In the genomic region with DNA sequence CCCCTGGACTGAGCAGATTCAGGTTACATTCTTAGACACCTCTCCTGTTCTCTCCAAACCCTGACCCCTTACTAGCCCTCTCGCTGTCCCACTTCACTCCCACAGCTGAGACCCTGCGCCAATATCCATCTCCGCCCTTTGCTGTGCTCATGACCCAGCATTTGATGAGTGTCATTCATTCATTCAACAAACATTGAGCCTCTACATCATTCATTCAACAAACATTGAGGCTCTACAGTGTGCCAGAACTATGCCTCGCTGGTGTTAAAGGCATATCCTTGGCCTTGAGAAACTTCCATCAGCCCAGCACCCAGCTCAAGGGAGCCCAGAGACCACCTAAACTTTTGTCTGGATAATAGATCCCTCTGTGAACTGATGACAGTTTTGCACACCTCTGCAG, we compare ENCODE assay signal across 18 cellular contexts. TPM values are rescaled to one million over a fixed set of nuclear protein-coding genes. Genes with fewer than 3 reads are reported as not detected.
A peak's percentile ranks its signal among the peaks of the same experiment; 100 is the strongest.
DNase-seq lines count a peak whose midpoint lies in the region; ATAC-seq, FAIRE-seq and TF ChIP-seq lines count a peak whose summit lies in the region.
"Had no signal": no experiment of that assay in that cellular context is flagged by ENCODE, and none has a peak within 500 bp of the region (broad histone marks: within the 10 kb centered on the region; RNA-seq: fewer than 3 reads in every experiment).

No MANE protein-coding gene starts in this region.

- H2BK15ac ChIP-seq in H1 (ENCODE audit: low read length), result no peak overlapping the region

- no peak overlapping the region for H3K4me3 Mint-ChIP-seq in neural progenitor cell
- no peak overlapping the region for H3K4me3 Mint-ChIP-seq in endothelial cell (ENCODE audit: unreplicated experiment)
- H3K4me3 Mint-ChIP-seq: CD4-positive, alpha-beta memory T cell; GM23338; HFFc6 had no signal

- WGBS in right cardiac atrium, result 96% methylated on average over 4 of the region's 4 CpGs
- 95% methylated on average over 4 of the region's 4 CpGs; no CpG with 5 or more reads in 1 of the 2 experiments for WGBS in H1 (ENCODE audit: extremely low coverage in 1 of 2, insufficient coverage in 1 of 2, insufficient read length in 1 of 2, insufficient replicate concordance in 2 of 2, low coverage in 1 of 2, low lambda C conversion rate in 2 of 2, missing lambda C conversion rate in 1 of 2), 2 experiments

- H3K9me3 Mint-ChIP-seq in neural progenitor cell, result no peaks in the 10 kb centered on the region
- no peaks in the 10 kb centered on the region for H3K9me3 Mint-ChIP-seq in endothelial cell (ENCODE audit: unreplicated experiment)
- H3K9me3 Mint-ChIP-seq: CD4-positive, alpha-beta memory T cell; GM23338; HFFc6 had no signal

- POLR2A ChIA-PET in H1 (lab: Charles Lee; ENCODE audit: partially characterized antibody), result interaction anchor here (0.5 to 3.2 kb wide), 3 partner anchors 13 to 667 kb away, joined by 4 to 18 read pairs (median 9); no protein-coding TSS in a partner anchor

- no peak overlapping the region for H2AFZ ChIP-seq in H1 (ENCODE audit: low read length)
- no peak overlapping the region for H2AFZ ChIP-seq in neural progenitor cell (replicated peaks)

- H3K14ac ChIP-seq in H1 (ENCODE audit: insufficient read length), result no peak overlapping the region

- H3K4me2 ChIP-seq in H1 (ENCODE audit: insufficient read depth in 1 of 2, low read depth in 2 of 2, low read length in 2 of 2), result no peak overlapping the region
- H3K4me2 ChIP-seq in neural progenitor cell, result no peak overlapping the region
- H3K4me2 ChIP-seq: GM23338 had no signal

- H3K23me2 ChIP-seq in H1 (ENCODE audit: low read depth, low read length), result no peaks in the 10 kb centered on the region

- no peak for TF ChIP-seq POLR2A in H1 (IDR thresholded peaks at IDR 0.05; ENCODE audit: control extremely low read depth in 1 of 2, low read depth in 2 of 2, low read length in 2 of 2)

- H3K23ac ChIP-seq in H1 (ENCODE audit: insufficient read length), result no peak overlapping the region

- H3F3A ChIP-seq in neural progenitor cell (ENCODE audit: low read depth), result peaks cover 17% of the 10 kb centered on the region

- H4K5ac ChIP-seq in H1 (ENCODE audit: insufficient read length, low read depth, low read length), result no peak overlapping the region

- peak overlapping the region; percentile 10 for H3K27ac Mint-ChIP-seq in neural progenitor cell
- no peak overlapping the region for H3K27ac Mint-ChIP-seq in endothelial cell (ENCODE audit: unreplicated experiment)
- H3K27ac Mint-ChIP-seq: CD4-positive, alpha-beta memory T cell; GM23338; HFFc6 had no signal

- no peaks in the 10 kb centered on the region for H3K79me2 ChIP-seq in H1 (ENCODE audit: control insufficient read depth in 1 of 2, insufficient read depth in 2 of 2, low read length in 2 of 2)
- H3K79me2 ChIP-seq in neural progenitor cell (ENCODE audit: low read depth), result no peaks in the 10 kb centered on the region

- H3K36me3 ChIP-seq in H1 (ENCODE audit: control insufficient read depth in 2 of 4, insufficient read depth in 4 of 4, low read length in 3 of 4) (no peaks in the 10 kb centered on the region), neural progenitor cell (no peaks in the 10 kb centered on the region)

- H2BK5ac ChIP-seq in H1 (ENCODE audit: low read depth, low read length), result no peak overlapping the region

- H2BK12ac ChIP-seq in H1 (ENCODE audit: low read depth, low read length), result 0 out of 2 replicates have a peak overlapping the region, but pooled peaks have one; percentile 50

- CTCF ChIA-PET in H1 (lab: Charles Lee; ENCODE audit: partially characterized antibody), result interaction anchor here (0.9 to 1.8 kb wide), 4 partner anchors 9 to 47 kb away, joined by 3 to 4 read pairs (median 4); no protein-coding TSS in a partner anchor

- no peaks in the 10 kb centered on the region for H3K36me3 Mint-ChIP-seq in neural progenitor cell
- no peaks in the 10 kb centered on the region for H3K36me3 Mint-ChIP-seq in endothelial cell (ENCODE audit: low read depth, unreplicated experiment)
- H3K36me3 Mint-ChIP-seq: CD4-positive, alpha-beta memory T cell had no signal

- H3K27me3 ChIP-seq in right cardiac atrium (ENCODE audit: control insufficient read depth, insufficient read depth), result no peaks in the 10 kb centered on the region
- H3K27me3 ChIP-seq in H1 (replicated peaks in 1 of 4; ENCODE audit: control insufficient read depth in 3 of 4, extremely low read depth in 1 of 4, insufficient read depth in 3 of 4, low read length in 3 of 4), result no peaks in the 10 kb centered on the region; a peak in 1 of 7 replicates
- peaks cover 5% of the 10 kb centered on the region for H3K27me3 ChIP-seq in neural progenitor cell

- H3K27me3 Mint-ChIP-seq in neural progenitor cell (ENCODE audit: insufficient read depth, low read depth) (peaks cover 5% of the 10 kb centered on the region), endothelial cell (ENCODE audit: unreplicated experiment) (peaks cover 1% of the 10 kb centered on the region)
- H3K27me3 Mint-ChIP-seq: CD4-positive, alpha-beta memory T cell had no signal

- H3K4me3 ChIP-seq in right cardiac atrium (ENCODE audit: low read length) (no peak overlapping the region), H1 (ENCODE audit: extremely low read depth in 1 of 4, insufficient read depth in 2 of 4, low read depth in 3 of 4, low read length in 4 of 4) (no peak overlapping the region), neural progenitor cell (no peak overlapping the region)
- H3K4me3 ChIP-seq: GM23338 had no signal

- H3K4me1 ChIP-seq in right cardiac atrium (ENCODE audit: control insufficient read depth, insufficient read depth, low read length), result peaks cover 4% of the 10 kb centered on the region
- H3K4me1 ChIP-seq in H1 (replicated peaks in 1 of 4; ENCODE audit: control insufficient read depth in 3 of 4, insufficient read depth in 4 of 4, low read length in 3 of 4), result peaks cover 0 to 9% (median 5%) of the 10 kb centered on the region in 4 experiments; a peak in 5 of 7 replicates
- H3K4me1 ChIP-seq in neural progenitor cell, result peaks cover 10% of the 10 kb centered on the region

- H2BK20ac ChIP-seq in H1 (ENCODE audit: low read length), result no peak overlapping the region

- TF ChIP-seq CTCF in H1 (IDR thresholded peaks at IDR 0.05; ENCODE audit: control extremely low read depth in 1 of 3, insufficient read depth in 1 of 3, low read depth in 1 of 3, low read length in 3 of 3), result no peak
- TF ChIP-seq CTCF in neural progenitor cell (IDR thresholded peaks at IDR 0.05), result no peak
- no peak for TF ChIP-seq CTCF in endothelial cell (IDR thresholded peaks at IDR 0.05; ENCODE audit: unreplicated experiment)

- no peak for FAIRE-seq in H1 (lab: Jason Lieb, UNC)
- FAIRE-seq: D721Med had no signal

- H3K56ac ChIP-seq in H1 (replicated peaks; ENCODE audit: insufficient read length, low read depth, low read length), result no peak overlapping the region

- no peak overlapping the region for H3K9ac ChIP-seq in H1 (replicated peaks in 1 of 4; ENCODE audit: extremely low read depth in 1 of 4, low read depth in 3 of 4, low read length in 3 of 4)
- no peak overlapping the region for H3K9ac ChIP-seq in neural progenitor cell

- no peak for TF ChIP-seq RAD21 in H1 (IDR thresholded peaks at IDR 0.05 in 1 of 2, conservative IDR thresholded peaks at IDR 0.05 in 1 of 2; ENCODE audit: low read depth in 2 of 2, low read length in 2 of 2)

- peak overlapping the region; percentile 65; the same call in 1 of the 2 replicates for H2AK5ac ChIP-seq in H1 (ENCODE audit: low read depth, low read length)

- DNase-seq in right cardiac atrium (no peak), Right ventricle myocardium inferior (ENCODE audit: missing footprints) (no peak), H1 (ENCODE audit: low read depth in 1 of 2, low spot score in 2 of 2) (no peak), neural progenitor cell (ENCODE audit: low spot score) (no peak), G401 (ENCODE audit: low spot score) (no peak), endothelial cell (ENCODE audit: low spot score) (no peak)
- DNase-seq: CD4-positive, alpha-beta memory T cell; DND-41; GF-D8; HFFc6; MM.1S; NCI-H1105; NCI-H1694 treated with DMSO at 0.1 percent for 48 hours; NCI-H446; PC-3 had no signal

- H3K27ac ChIP-seq in right cardiac atrium (ENCODE audit: low read length) (peak overlapping the region; percentile 8), H1 (ENCODE audit: low read depth, low read length) (no peak overlapping the region), neural progenitor cell (no peak overlapping the region)

- no peak for TF ChIP-seq EP300 in H1 (IDR thresholded peaks at IDR 0.05; ENCODE audit: borderline replicate concordance in 1 of 2, low read depth in 2 of 2, low read length in 2 of 2)

- in situ Hi-C loops in G401 (cut with HindIII; ENCODE audit: low sequenced_read_pairs), result no loop called here

- H3K79me1 ChIP-seq in H1 (ENCODE audit: low read depth, low read length), result no peaks in the 10 kb centered on the region

- intact Hi-C loops in right cardiac atrium (cut with DNase I) (loop anchor here in 1 of 4 donors (10.0 kb wide), 1 partner anchor 315 kb away; no protein-coding TSS in a partner anchor), Right ventricle myocardium inferior (cut with DNase I) (no loop called here)

- H3K4ac ChIP-seq in H1 (replicated peaks; ENCODE audit: insufficient read length, low read depth, low read length), result no peak overlapping the region

- no peak overlapping the region for H2BK120ac ChIP-seq in H1 (replicated peaks; ENCODE audit: low read depth, low read length)

- no peak for ATAC-seq in right cardiac atrium
- no peak for ATAC-seq in Right ventricle myocardium inferior
- no peak for ATAC-seq in GM21360 (IDR thresholded peaks at IDR 0.05; ENCODE audit: unreplicated experiment)
- ATAC-seq: GM23338, PC-3 had no signal

- H4K20me1 ChIP-seq in H1 (replicated peaks in 1 of 2; ENCODE audit: control insufficient read depth in 1 of 2, insufficient read depth in 2 of 2, low read length in 2 of 2) (no peaks in the 10 kb centered on the region), neural progenitor cell (ENCODE audit: low read depth) (no peaks in the 10 kb centered on the region)

- no peak overlapping the region for H4K91ac ChIP-seq in H1 (replicated peaks; ENCODE audit: insufficient read length, low read length)

- no peak overlapping the region for H4K8ac ChIP-seq in H1 (ENCODE audit: extremely low read depth, insufficient read depth, low read length)

- H3K4me1 Mint-ChIP-seq in neural progenitor cell (peaks cover 25% of the 10 kb centered on the region), endothelial cell (ENCODE audit: unreplicated experiment) (peaks cover 40% of the 10 kb centered on the region)
- H3K4me1 Mint-ChIP-seq: CD4-positive, alpha-beta memory T cell had no signal

- H3K9me3 ChIP-seq in right cardiac atrium (ENCODE audit: control insufficient read depth, low read length) (no peaks in the 10 kb centered on the region), H1 (ENCODE audit: insufficient read depth in 2 of 2, low read depth in 1 of 2, low read length in 1 of 2) (no peaks in the 10 kb centered on the region), neural progenitor cell (ENCODE audit: low read depth) (no peaks in the 10 kb centered on the region)

- H3K18ac ChIP-seq in H1 (ENCODE audit: extremely low read depth, low read length), result no peak overlapping the region

RNA-seq across cellular contexts. Expression of a gene that starts 41.9 kb away (rescaled TPM):
- total RNA-seq in right cardiac atrium (100 to 1,000 TPM; 242 to 308 (median 274) TPM), Right ventricle myocardium inferior (360 TPM), neural progenitor cell (ENCODE audit: low replicate concordance) (78.9 and 147 TPM in 2 replicates), endothelial cell (ENCODE audit: unreplicated experiment) (52.0 TPM)
- polyA plus RNA-seq in right cardiac atrium (596 TPM), H1 (2011; rRNA removed) (9.5 and 24.3 TPM in 2 replicates)
- 62.9 and 68.9 TPM in 2 replicates for total RNA-seq in H1 (2021; fragmentation: NEBNext Ultra II Directional; extraction: Animal tissue kit (Norgen Biotek cat#: 25700))
- 53.0 TPM for polyA plus RNA-seq in H1 (2011; cell fraction: cytosol; rRNA removed)
- 5.7 TPM for polyA plus RNA-seq in H1 (2011; cell fraction: nucleus; rRNA removed)
- polyA plus RNA-seq in H1 (2012, experiment 1 of 2), result 75.9 to 163 TPM (median 88.1 TPM) in 4 replicates
- 88.7 TPM for polyA plus RNA-seq in H1 (2012, experiment 2 of 2)
- 406 TPM for polyA plus RNA-seq in H1 (2013, experiment 1 of 2)
- 395 TPM for polyA plus RNA-seq in H1 (2013, experiment 2 of 2)
- 3.6 and 6.1 TPM in 2 replicates for polyA minus RNA-seq in H1 (2011; rRNA and poly(A)+ RNA removed)
- 8.7 TPM for polyA minus RNA-seq in H1 (2011; cell fraction: cytosol; rRNA and poly(A)+ RNA removed)
- polyA minus RNA-seq in H1 (2011; cell fraction: nucleus; rRNA and poly(A)+ RNA removed), result 6.3 TPM
- 68.1 and 139 TPM in 2 replicates for total RNA-seq in G401 (2014; rRNA removed; shearing (Covaris generic))
